13 cellular contexts compared by ENCODE assay signal in the genomic region with DNA sequence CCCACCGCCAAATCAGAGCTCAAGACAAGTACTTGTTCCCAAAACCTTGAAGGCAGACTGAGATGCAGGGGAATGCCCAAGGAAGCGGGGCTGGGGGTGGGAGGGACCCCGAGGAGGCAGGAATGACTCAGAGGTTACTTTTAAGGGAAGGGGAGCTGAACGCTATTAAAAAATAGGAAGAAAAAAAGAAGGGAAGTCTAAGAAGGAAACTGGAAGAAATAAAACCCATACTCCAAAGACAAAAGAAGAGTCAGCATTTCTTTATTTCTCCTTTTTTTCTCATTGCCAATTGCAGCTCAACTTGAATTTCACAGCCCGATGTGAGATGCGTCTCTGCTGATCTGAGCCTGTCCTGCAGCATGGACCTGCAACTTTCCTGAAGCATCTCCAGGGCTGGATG. TPM values are rescaled to one million over a fixed set of nuclear protein-coding genes. Genes with fewer than 3 reads are reported as not detected.
DNase-seq lines count a peak whose midpoint lies in the region; ATAC-seq, FAIRE-seq and TF ChIP-seq lines count a peak whose summit lies in the region.
"Not testable (repeated sequence)": the region's sequence is repeated elsewhere in the genome, so short reads cannot be mapped to it uniquely, and the experiment has no call there.
"Had no signal": no experiment of that assay in that cellular context is flagged by ENCODE, and none has a peak within 500 bp of the region (broad histone marks: within the 10 kb centered on the region; RNA-seq: fewer than 3 reads in every experiment).

No MANE protein-coding gene starts in this region.

- CTCF ChIA-PET in A549 (lab: Yijun Ruan, JAX); K562 (lab: Yijun Ruan, JAX; ENCODE audit: low intra/inter-chr PET ratio): not testable (repeated sequence)

- not testable (repeated sequence) for TF ChIP-seq POLR2A in A549 (IDR thresholded peaks at IDR 0.05; ENCODE audit: low read length); K562 (conservative IDR thresholded peaks at IDR 0.05)

- H3K79me2 ChIP-seq in K562 (ENCODE audit: control insufficient read depth, insufficient read depth, low read length), result not testable (repeated sequence)

- TF ChIP-seq CTCF in A549 (IDR thresholded peaks at IDR 0.05); K562 (IDR thresholded peaks at IDR 0.05 in 2 of 3, conservative IDR thresholded peaks at IDR 0.05 in 1 of 3; ENCODE audit: insufficient read depth in 2 of 3, low read depth in 1 of 3, low read length in 3 of 3); lower lobe of right lung (IDR thresholded peaks at IDR 0.05): not testable (repeated sequence)

- TF ChIP-seq EP300 in A549 (IDR thresholded peaks at IDR 0.05); K562 (IDR thresholded peaks at IDR 0.05; ENCODE audit: low read length): not testable (repeated sequence)

- H3K4me3 ChIP-seq in A549, K562, lower lobe of right lung: not testable (repeated sequence)

- not testable (repeated sequence) for H4K20me1 ChIP-seq in K562 (replicated peaks; ENCODE audit: control insufficient read depth, insufficient read depth, low read length)

- intact Hi-C loops in K562 (cut with micrococcal nuclease); Right ventricle myocardium superior (cut with DNase I); left ventricle myocardium superior (cut with micrococcal nuclease); lower lobe of right lung (cut with DNase I); sciatic nerve (cut with DNase I): not testable (repeated sequence)

- FAIRE-seq in A549 (lab: Jason Lieb, UNC) (peak; percentile 95), GM19239 (lab: Jason Lieb, UNC) (peak; percentile 23)
- not testable (repeated sequence) for FAIRE-seq in K562 (lab: Jason Lieb, UNC)

- not testable (repeated sequence) for BruUV-seq in K562 (replicated peaks; lab: Mats Ljungman, UMichigan)

- H3K4me2 ChIP-seq in A549; K562 (ENCODE audit: insufficient read depth, low read length): not testable (repeated sequence)

- TF ChIP-seq RAD21 in A549 (conservative IDR thresholded peaks at IDR 0.05 in 1 of 2, IDR thresholded peaks at IDR 0.05 in 1 of 2); K562 (CRISPR knock-in tag; conservative IDR thresholded peaks at IDR 0.05 in 1 of 2, IDR thresholded peaks at IDR 0.05 in 1 of 2): not testable (repeated sequence)

- H3K27me3 ChIP-seq in K562 (ENCODE audit: control insufficient read depth in 2 of 2, insufficient read depth in 2 of 2, low read length in 2 of 2), result peaks cover 16 to 17% of the 10 kb centered on the region in 2 experiments; a peak in 4 of 5 replicates
- peaks cover 18% of the 10 kb centered on the region for H3K27me3 ChIP-seq in lower lobe of right lung (ENCODE audit: low read depth)

- not testable (repeated sequence) for H3K9me3 ChIP-seq in A549; K562 (replicated peaks; ENCODE audit: control insufficient read depth, insufficient read depth, low read depth, low read length); lower lobe of right lung

- in situ Hi-C loops in K562 (cut with MboI), result not testable (repeated sequence)

- ATAC-seq in A549, K562: not testable (repeated sequence)
- ATAC-seq in Right ventricle myocardium superior (ENCODE audit: poor library complexity), result peak; percentile 68
- ATAC-seq in left ventricle myocardium superior, result peak; percentile 71
- peak; percentile 37 to 62 for ATAC-seq in lower lobe of right lung
- ATAC-seq in sciatic nerve, result peak; percentile 36

- WGBS in A549 (ENCODE audit: missing lambda C conversion rate), result 4% methylated on average over 6 of the region's 6 CpGs
- 0% methylated on average over 6 of the region's 6 CpGs for WGBS in K562 (ENCODE audit: insufficient coverage, low coverage, missing lambda C conversion rate)

- DNase-seq in A549 (ENCODE audit: low read depth in 1 of 2, low spot score in 1 of 2); GM19239 (ENCODE audit: insufficient read length, low spot score); K562 (ENCODE audit: extremely low read depth in 1 of 4, low spot score in 3 of 4); Right ventricle myocardium superior; left ventricle myocardium superior; lower lobe of right lung; sciatic nerve (ENCODE audit: low spot score): not testable (repeated sequence)

- not testable (repeated sequence) for H3K27ac ChIP-seq in A549; K562 (ENCODE audit: extremely low read depth, low read depth, low read length); lower lobe of right lung

- not testable (repeated sequence) for H3K9ac ChIP-seq in K562 (ENCODE audit: insufficient read depth in 1 of 2, low read depth in 2 of 2, low read length in 2 of 2)

- not testable (repeated sequence) for H2AFZ ChIP-seq in K562 (ENCODE audit: low read depth, low read length)

- POLR2A ChIA-PET in A549 (lab: Yijun Ruan, JAX), result not testable (repeated sequence)
- POLR2A ChIA-PET in K562 (lab: Yijun Ruan, JAX), result interaction anchor here (0.9 kb wide), 1 partner anchor 27 kb away, joined by 3 read pairs; no protein-coding TSS in a partner anchor

- H3K4me1 ChIP-seq in A549; K562 (replicated peaks in 1 of 2; ENCODE audit: control insufficient read depth in 2 of 2, insufficient read depth in 2 of 2, low read length in 2 of 2); lower lobe of right lung: not testable (repeated sequence)

- not testable (repeated sequence) for H3K9me1 ChIP-seq in K562 (ENCODE audit: control insufficient read depth, insufficient read depth, low read length)

- not testable (repeated sequence) for H3K36me3 ChIP-seq in K562 (ENCODE audit: control insufficient read depth, insufficient read depth, low read length); lower lobe of right lung

RNA-seq across cellular contexts. Expression of a gene that starts 13.3 kb away (rescaled TPM):
- polyA plus RNA-seq in A549 (2011; rRNA removed) (not detected in 2 replicates), A549 (2017; fragmentation: RNase III; extraction: RNeasy Plus Mini Kit Qiagen cat#74134 plus additional on column Dnase treatment) (not detected in 3 replicates), K562 (2011; rRNA removed) (not detected in 2 replicates), K562 (2014; fragmentation: Illumina TruSeq; extraction: Trizol) (not detected in 2 replicates), K562 (2014; fragmentation: Nextera tagmentation; extraction: Ambion mirVana) (not detected), K562 (2014; rRNA removed) (not detected in 2 replicates)
- not detected in 2 replicates for polyA plus RNA-seq in A549 (2012; cell fraction: cytosol; rRNA removed)
- polyA plus RNA-seq in A549 (2012; cell fraction: nucleus; rRNA removed), result not detected in 2 replicates
- polyA minus RNA-seq in A549 (2011; rRNA and poly(A)+ RNA removed), result not detected in 2 replicates
- not detected in 2 replicates for total RNA-seq in K562 (2011; cell fraction: chromatin; rRNA removed; ENCODE audit: low replicate concordance)
- total RNA-seq in K562 (2011; cell fraction: nucleolus; rRNA removed), result not detected in 2 replicates
- total RNA-seq in K562 (2011; cell fraction: nucleoplasm; rRNA removed), result not detected in 2 replicates
- total RNA-seq in K562 (2014; rRNA removed) (not detected in 2 replicates), K562 (2014; rRNA removed; fragmentation: Illumina TruSeq; extraction: Trizol) (not detected in 2 replicates), K562 (2015; rRNA removed; fragmentation: Illumina TruSeq; extraction: Trizol) (not detected in 2 replicates), K562 (2021) (not detected in 2 replicates), Right ventricle myocardium superior (1.7 TPM), left ventricle myocardium superior (2.2 TPM), lower lobe of right lung (43.3 TPM), sciatic nerve (10.7 TPM)
- not detected in 2 replicates for polyA plus RNA-seq in K562 (2011; cell fraction: cytosol; rRNA removed)
- 0.06 TPM in 1 of 2 replicates, not detected in the other for polyA plus RNA-seq in K562 (2011; cell fraction: nucleus; rRNA removed)
- polyA plus RNA-seq in K562 (2012), result not detected in 2 replicates
- not detected in 2 replicates for polyA minus RNA-seq in K562 (2011; rRNA and poly(A)+ RNA removed)
- polyA minus RNA-seq in K562 (2011; cell fraction: cytosol; rRNA and poly(A)+ RNA removed), result not detected in 2 replicates
- polyA minus RNA-seq in K562 (2011; cell fraction: nucleus; rRNA and poly(A)+ RNA removed), result not detected in 2 replicates
- total RNA-seq: G401, H9, IMR-90 had no signal
- polyA plus RNA-seq: GM23338, IMR-90 had no signal

RNA-seq across cellular contexts. Expression of a gene that starts 19.2 kb away (rescaled TPM):
- polyA plus RNA-seq in A549 (2011; rRNA removed) (not detected in 2 replicates), A549 (2017; fragmentation: RNase III; extraction: RNeasy Plus Mini Kit Qiagen cat#74134 plus additional on column Dnase treatment) (not detected in 3 replicates), K562 (2011; rRNA removed) (not detected in 2 replicates), K562 (2014; fragmentation: Illumina TruSeq; extraction: Trizol) (not detected in 2 replicates), K562 (2014; fragmentation: Nextera tagmentation; extraction: Ambion mirVana) (not detected), K562 (2014; rRNA removed) (not detected in 2 replicates)
- polyA plus RNA-seq in A549 (2012; cell fraction: cytosol; rRNA removed), result not detected in 2 replicates
- polyA plus RNA-seq in A549 (2012; cell fraction: nucleus; rRNA removed), result not detected in 2 replicates
- polyA minus RNA-seq in A549 (2011; rRNA and poly(A)+ RNA removed), result not detected in 2 replicates
- total RNA-seq in K562 (2011; cell fraction: chromatin; rRNA removed; ENCODE audit: low replicate concordance), result not detected in 2 replicates
- not detected in 2 replicates for total RNA-seq in K562 (2011; cell fraction: nucleolus; rRNA removed)
- total RNA-seq in K562 (2011; cell fraction: nucleoplasm; rRNA removed), result not detected in 2 replicates
- total RNA-seq in K562 (2014; rRNA removed) (not detected in 2 replicates), K562 (2014; rRNA removed; fragmentation: Illumina TruSeq; extraction: Trizol) (not detected in 2 replicates), K562 (2015; rRNA removed; fragmentation: Illumina TruSeq; extraction: Trizol) (not detected in 2 replicates), K562 (2021) (not detected in 2 replicates), Right ventricle myocardium superior (3.8 TPM), left ventricle myocardium superior (3.3 TPM), lower lobe of right lung (43.7 TPM), sciatic nerve (5.5 TPM)
- 0.22 TPM in 1 of 2 replicates, not detected in the other for polyA plus RNA-seq in K562 (2011; cell fraction: cytosol; rRNA removed)
- not detected in 2 replicates for polyA plus RNA-seq in K562 (2011; cell fraction: nucleus; rRNA removed)
- polyA plus RNA-seq in K562 (2012), result 0.21 TPM in 1 of 2 replicates, not detected in the other
- polyA minus RNA-seq in K562 (2011; rRNA and poly(A)+ RNA removed), result not detected in 2 replicates
- polyA minus RNA-seq in K562 (2011; cell fraction: cytosol; rRNA and poly(A)+ RNA removed), result not detected in 2 replicates
- polyA minus RNA-seq in K562 (2011; cell fraction: nucleus; rRNA and poly(A)+ RNA removed), result not detected in 2 replicates
- total RNA-seq: G401, GM23338, H9, IMR-90 had no signal
- polyA plus RNA-seq: CD4-positive, alpha-beta memory T cell; GM23338; IMR-90 had no signal

RNA-seq across cellular contexts. Expression of a gene that starts 50.1 kb away (rescaled TPM):
- polyA plus RNA-seq in A549 (2011; rRNA removed) (not detected in 2 replicates), A549 (2017; fragmentation: RNase III; extraction: RNeasy Plus Mini Kit Qiagen cat#74134 plus additional on column Dnase treatment) (not detected in 3 replicates), K562 (2011; rRNA removed) (not detected in 2 replicates), K562 (2014; fragmentation: Illumina TruSeq; extraction: Trizol) (not detected in 2 replicates), K562 (2014; fragmentation: Nextera tagmentation; extraction: Ambion mirVana) (not detected), K562 (2014; rRNA removed) (not detected in 2 replicates)
- polyA plus RNA-seq in A549 (2012; cell fraction: cytosol; rRNA removed), result not detected in 2 replicates
- polyA plus RNA-seq in A549 (2012; cell fraction: nucleus; rRNA removed), result not detected in 2 replicates
- polyA minus RNA-seq in A549 (2011; rRNA and poly(A)+ RNA removed), result not detected in 2 replicates
- total RNA-seq in K562 (2011; cell fraction: chromatin; rRNA removed; ENCODE audit: low replicate concordance), result not detected in 2 replicates
- not detected in 2 replicates for total RNA-seq in K562 (2011; cell fraction: nucleolus; rRNA removed)
- not detected in 2 replicates for total RNA-seq in K562 (2011; cell fraction: nucleoplasm; rRNA removed)
- total RNA-seq in K562 (2014; rRNA removed) (not detected in 2 replicates), K562 (2014; rRNA removed; fragmentation: Illumina TruSeq; extraction: Trizol) (not detected in 2 replicates), K562 (2015; rRNA removed; fragmentation: Illumina TruSeq; extraction: Trizol) (not detected in 2 replicates), K562 (2021) (not detected in 2 replicates), Right ventricle myocardium superior (0.48 TPM), left ventricle myocardium superior (0.50 TPM), lower lobe of right lung (7.6 TPM), sciatic nerve (2.3 TPM)
- not detected in 2 replicates for polyA plus RNA-seq in K562 (2011; cell fraction: cytosol; rRNA removed)
- not detected in 2 replicates for polyA plus RNA-seq in K562 (2011; cell fraction: nucleus; rRNA removed)
- polyA plus RNA-seq in K562 (2012), result not detected in 2 replicates
- polyA minus RNA-seq in K562 (2011; rRNA and poly(A)+ RNA removed), result not detected in 2 replicates
- not detected in 2 replicates for polyA minus RNA-seq in K562 (2011; cell fraction: cytosol; rRNA and poly(A)+ RNA removed)
- polyA minus RNA-seq in K562 (2011; cell fraction: nucleus; rRNA and poly(A)+ RNA removed), result not detected in 2 replicates
- total RNA-seq: CD4-positive, alpha-beta memory T cell; G401; GM12878; GM23338; H9; IMR-90 had no signal
- polyA plus RNA-seq: CD4-positive, alpha-beta memory T cell; GM23338; IMR-90 had no signal
